1 cellular context compared by ENCODE assay signal in genomic region chr11:124898711-124899110, GRCh38.
TF ChIP-seq lines count a peak whose summit lies in the region.

No MANE protein-coding gene starts in this region.

TF ChIP-seq in SK-N-SH treated with all-trans-retinoic acid at 6 μM for 48 hours, 23 proteins besides CTCF, POLR2A, EP300 and RAD21 (continued from another document):
- TF ChIP-seq CREB5 (CRISPR knock-in tag; IDR thresholded peaks at IDR 0.05; ENCODE audit: low read depth), result no peak
- no peak for TF ChIP-seq BACH2 (CRISPR knock-in tag; IDR thresholded peaks at IDR 0.05; ENCODE audit: borderline replicate concordance)
- no peak for TF ChIP-seq ISL1 (CRISPR knock-in tag; IDR thresholded peaks at IDR 0.05)
- TF ChIP-seq ZNF8 (CRISPR knock-in tag; IDR thresholded peaks at IDR 0.05), result no peak
- no peak for TF ChIP-seq TCF4 (CRISPR knock-in tag; IDR thresholded peaks at IDR 0.05; ENCODE audit: borderline replicate concordance)
TF ChIP-seq in SK-N-SH treated with all-trans-retinoic acid at 6 μM for 48 hours: peak in this region for 0.
